6 cellular contexts compared by ENCODE assay signal in the genomic region with DNA sequence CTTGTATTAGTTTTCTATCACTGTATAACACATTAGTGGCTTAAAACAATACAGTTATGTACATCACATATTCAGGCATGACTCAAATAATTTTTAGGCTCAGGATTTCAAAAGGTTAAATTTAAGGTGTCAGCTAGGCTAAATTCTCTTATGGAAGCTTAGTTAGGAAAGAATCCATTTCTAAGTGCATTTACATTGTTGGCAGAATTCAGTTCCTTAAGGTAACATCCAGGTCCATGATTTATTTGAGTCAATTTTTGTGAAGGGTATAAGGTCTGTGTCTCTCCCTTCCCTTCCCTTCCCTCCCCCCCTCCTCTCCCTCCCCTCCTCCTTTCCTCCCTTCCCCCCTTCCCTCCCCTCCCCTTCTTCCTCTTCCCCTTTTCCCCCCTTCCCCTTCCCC.
"Had no signal": no experiment of that assay in that cellular context is flagged by ENCODE, and none has a peak within 500 bp of the region (broad histone marks: within the 10 kb centered on the region; RNA-seq: fewer than 3 reads in every experiment).

No MANE protein-coding gene starts in this region.

- H3K9ac ChIP-seq: KMS-11 had no signal

- DNase-seq: IMR-90, KBM-7, KG1 had no signal

- FAIRE-seq: HTR-8/SVneo had no signal

- H3K4me2 ChIP-seq: KMS-11 had no signal

- H3K27ac ChIP-seq: HL-60, KMS-11 had no signal
